9 cellular contexts compared by ENCODE assay signal in genomic region chr1:16666502-16667421, GRCh38. TPM values are rescaled to one million over a fixed set of nuclear protein-coding genes. Genes with fewer than 3 reads are reported as not detected.
A peak's percentile ranks its signal among the peaks of the same experiment; 100 is the strongest.
DNase-seq lines count a peak whose midpoint lies in the region; ATAC-seq, FAIRE-seq and TF ChIP-seq lines count a peak whose summit lies in the region.
"Not testable (repeated sequence)": the region's sequence is repeated elsewhere in the genome, so short reads cannot be mapped to it uniquely, and the experiment has no call there.
"Had no signal": no experiment of that assay in that cellular context is flagged by ENCODE, and none has a peak within 500 bp of the region (broad histone marks: within the 10 kb centered on the region; RNA-seq: fewer than 3 reads in every experiment).

TSS of gene RNU1-3 (minus strand) at chr1:16666948.

- FAIRE-seq in HepG2 (lab: Jason Lieb, UNC) = not testable (repeated sequence)

- not testable (repeated sequence) for H3K4me2 ChIP-seq in HepG2 (ENCODE audit: low read depth, low read length)

- H3K4me1 ChIP-seq in HepG2 (ENCODE audit: insufficient read depth, low read length) = not testable (repeated sequence)

- H3K9me3 Mint-ChIP-seq in activated CD4-positive, alpha-beta T cell treated with anti-CD3 and anti-CD28 coated beads for 36 hours (ENCODE audit: low read depth); chondrocyte (ENCODE audit: low read depth); stimulated activated naive B cell treated with anti-CD40 and anti-IgM and Interleukin-4, amounts not matched to agents 10 μg/mL and 1 μg/mL and 100 μg/mL, for 72 hours: not testable (repeated sequence)

- not testable (repeated sequence) for H2AFZ ChIP-seq in HepG2 (ENCODE audit: low read length)

- TF ChIP-seq EP300 in HepG2 (IDR thresholded peaks at IDR 0.05; ENCODE audit: low read depth in 2 of 2, low read length in 2 of 2); HepG2 (CRISPR knock-in tag; IDR thresholded peaks at IDR 0.05; ENCODE audit: borderline replicate concordance): not testable (repeated sequence)

- not testable (repeated sequence) for H3K27me3 Mint-ChIP-seq in activated CD4-positive, alpha-beta T cell treated with anti-CD3 and anti-CD28 coated beads for 36 hours; chondrocyte (ENCODE audit: low read depth); stimulated activated naive B cell treated with anti-CD40 and anti-IgM and Interleukin-4, amounts not matched to agents 10 μg/mL and 1 μg/mL and 100 μg/mL, for 72 hours

- H3K27ac ChIP-seq in HepG2 (ENCODE audit: extremely low read length, insufficient read depth, low read length) = not testable (repeated sequence)

- not testable (repeated sequence) for H3K79me2 ChIP-seq in HepG2 (ENCODE audit: insufficient read depth, low read length)

- POLR2A ChIA-PET in activated CD4-positive, alpha-beta T cell treated with anti-CD3 and anti-CD28 coated beads for 36 hours (lab: Charles Lee); HepG2 (lab: Yijun Ruan, JAX): not testable (repeated sequence)

- intact Hi-C loops in activated CD4-positive, alpha-beta T cell treated with anti-CD3 and anti-CD28 coated beads for 36 hours (cut with DNase I, micrococcal nuclease); HepG2 (cut with micrococcal nuclease; ENCODE audit: unreplicated experiment): not testable (repeated sequence)

- H3K4me3 Mint-ChIP-seq in activated CD4-positive, alpha-beta T cell treated with anti-CD3 and anti-CD28 coated beads for 36 hours; chondrocyte (ENCODE audit: unreplicated experiment); stimulated activated naive B cell treated with anti-CD40 and anti-IgM and Interleukin-4, amounts not matched to agents 10 μg/mL and 1 μg/mL and 100 μg/mL, for 72 hours: not testable (repeated sequence)

- no CpG with 5 or more reads among the region's 46 CpGs for WGBS in HepG2 (ENCODE audit: low lambda C conversion rate)

- H3K27me3 ChIP-seq in HepG2 (ENCODE audit: control insufficient read depth in 1 of 2, insufficient read depth in 2 of 2, low read length in 2 of 2) = not testable (repeated sequence)

- H3K9me3 ChIP-seq in HepG2 (ENCODE audit: low read length) = not testable (repeated sequence)

- in situ Hi-C loops in HepG2 (cut with HindIII; ENCODE audit: extremely low pct_ligation_motif_present, low pct_unique_long_range_greater_than_20kb) = not testable (repeated sequence)

- CTCF ChIA-PET in activated CD4-positive, alpha-beta T cell treated with anti-CD3 and anti-CD28 coated beads for 36 hours (lab: Charles Lee); HepG2 (lab: Yijun Ruan, JAX; ENCODE audit: low intra/inter-chr PET ratio, low total read pairs): not testable (repeated sequence)

- not testable (repeated sequence) for H3K36me3 ChIP-seq in HepG2 (replicated peaks in 1 of 2; ENCODE audit: control insufficient read depth in 1 of 2, insufficient read depth in 2 of 2, low read length in 2 of 2)

- H3K4me1 Mint-ChIP-seq in activated CD4-positive, alpha-beta T cell treated with anti-CD3 and anti-CD28 coated beads for 36 hours; chondrocyte (ENCODE audit: low read depth); stimulated activated naive B cell treated with anti-CD40 and anti-IgM and Interleukin-4, amounts not matched to agents 10 μg/mL and 1 μg/mL and 100 μg/mL, for 72 hours: not testable (repeated sequence)

- not testable (repeated sequence) for H3K4me3 ChIP-seq in HepG2 (replicated peaks in 1 of 3; ENCODE audit: insufficient read depth in 1 of 3, low read depth in 2 of 3, low read length in 3 of 3)

- not testable (repeated sequence) for TF ChIP-seq CTCF in chondrocyte (IDR thresholded peaks at IDR 0.05); HepG2 (CRISPR knock-in tag; IDR thresholded peaks at IDR 0.05)

- ATAC-seq in GM18499 (IDR thresholded peaks at IDR 0.05; ENCODE audit: insufficient read depth, unreplicated experiment) (peak; percentile 55), GM19467 (IDR thresholded peaks at IDR 0.05; ENCODE audit: unreplicated experiment) (peak; percentile 99), HG02678 (IDR thresholded peaks at IDR 0.05; ENCODE audit: unreplicated experiment) (peak; percentile 93), HG03378 (IDR thresholded peaks at IDR 0.05; ENCODE audit: unreplicated experiment) (peak; percentile 71), HepG2 (peak; percentile 100)
- ATAC-seq in activated CD4-positive, alpha-beta T cell treated with anti-CD3 and anti-CD28 coated beads for 36 hours = peak; percentile 100
- ATAC-seq in stimulated activated naive B cell treated with anti-CD40 and anti-IgM and Interleukin-4, amounts not matched to agents 10 μg/mL and 1 μg/mL and 100 μg/mL, for 72 hours (replicated peaks) = peak; percentile 98

- not testable (repeated sequence) for H3K27ac Mint-ChIP-seq in activated CD4-positive, alpha-beta T cell treated with anti-CD3 and anti-CD28 coated beads for 36 hours; chondrocyte (ENCODE audit: unreplicated experiment); stimulated activated naive B cell treated with anti-CD40 and anti-IgM and Interleukin-4, amounts not matched to agents 10 μg/mL and 1 μg/mL and 100 μg/mL, for 72 hours

- TF ChIP-seq RAD21 in HepG2 (CRISPR knock-in tag; IDR thresholded peaks at IDR 0.05) = not testable (repeated sequence)

- H3K9ac ChIP-seq in HepG2 (ENCODE audit: insufficient read depth, low read depth, low read length) = not testable (repeated sequence)

- H3K36me3 Mint-ChIP-seq in activated CD4-positive, alpha-beta T cell treated with anti-CD3 and anti-CD28 coated beads for 36 hours (ENCODE audit: low read depth); chondrocyte (ENCODE audit: low read depth); stimulated activated naive B cell treated with anti-CD40 and anti-IgM and Interleukin-4, amounts not matched to agents 10 μg/mL and 1 μg/mL and 100 μg/mL, for 72 hours: not testable (repeated sequence)

- TF ChIP-seq POLR2A in HepG2 (IDR thresholded peaks at IDR 0.05; ENCODE audit: insufficient read depth in 1 of 2, low read depth in 2 of 2, low read length in 2 of 2) = not testable (repeated sequence)

- H4K20me1 ChIP-seq in HepG2 (ENCODE audit: insufficient read depth, low read length) = not testable (repeated sequence)

- DNase-seq in activated CD4-positive, alpha-beta T cell treated with anti-CD3 and anti-CD28 coated beads for 36 hours; chondrocyte (ENCODE audit: low spot score); HepG2 (ENCODE audit: low spot score); stimulated activated naive B cell treated with anti-CD40 and anti-IgM and Interleukin-4, amounts not matched to agents 10 μg/mL and 1 μg/mL and 100 μg/mL, for 72 hours: not testable (repeated sequence)

- BruUV-seq in HepG2 (replicated peaks; lab: Mats Ljungman, UMichigan) = TSS peak; percentile 100

RNA-seq across cellular contexts. Expression of gene RNU1-3, which starts in this region (rescaled TPM):
- 1,000 to 10,000 TPM; 1,573 to 2,291 TPM for total RNA-seq in activated CD4-positive, alpha-beta T cell treated with anti-CD3 and anti-CD28 coated beads for 36 hours
- total RNA-seq in chondrocyte = 1,438 to 1,620 TPM (median 1,579 TPM) in 3 replicates
- 859 and 11,018 TPM in 2 replicates for total RNA-seq in HepG2 (2016; rRNA removed; fragmentation: Illumina TruSeq; extraction: Trizol)
- total RNA-seq in HepG2 (2016; cell fraction: cytosol; rRNA removed; fragmentation: Illumina TruSeq; extraction: Trizol; ENCODE audit: low read depth) = 16,281 and 17,236 TPM in 2 replicates
- 1,309 and 10,613 TPM in 2 replicates for total RNA-seq in HepG2 (2016; cell fraction: insoluble cytoplasmic fraction; rRNA removed; fragmentation: Illumina TruSeq; extraction: Trizol)
- total RNA-seq in HepG2 (2016; cell fraction: membrane; rRNA removed; fragmentation: Illumina TruSeq; extraction: Trizol) = 2,848 and 3,475 TPM in 2 replicates
- total RNA-seq in HepG2 (2016; cell fraction: nucleus; rRNA removed; fragmentation: Illumina TruSeq; extraction: Trizol) = 52,466 and 64,417 TPM in 2 replicates
- under 0.01 TPM in 2 replicates for polyA plus RNA-seq in HepG2 (2011; rRNA removed)
- polyA plus RNA-seq in HepG2 (2011; cell fraction: cytosol; rRNA removed) = under 0.01 TPM in 2 replicates
- polyA plus RNA-seq in HepG2 (2011; cell fraction: nucleus; rRNA removed) = under 0.01 TPM in 2 replicates
- 59.2 and 78.2 TPM in 2 replicates for polyA plus RNA-seq in HepG2 (2012)
- polyA plus RNA-seq in HepG2 (2016; cell fraction: cytosol; fragmentation: Illumina TruSeq; extraction: Trizol; ENCODE audit: low read depth) = 27.3 and 44.4 TPM in 2 replicates
- polyA plus RNA-seq in HepG2 (2016; cell fraction: insoluble cytoplasmic fraction; fragmentation: Illumina TruSeq; extraction: Trizol; ENCODE audit: low read depth) = not detected in 2 replicates
- polyA plus RNA-seq in HepG2 (2016; cell fraction: membrane; fragmentation: Illumina TruSeq; extraction: Trizol; ENCODE audit: low read depth) = not detected in 2 replicates
- polyA plus RNA-seq in HepG2 (2016; cell fraction: nucleus; fragmentation: Illumina TruSeq; extraction: Trizol; ENCODE audit: insufficient read depth, low read depth) = 32.8 TPM in 1 of 2 replicates, not detected in the other
- 12,820 and 15,604 TPM in 2 replicates for polyA minus RNA-seq in HepG2 (2011; rRNA and poly(A)+ RNA removed; ENCODE audit: low replicate concordance)
- 90,102 and 105,040 TPM in 2 replicates for polyA minus RNA-seq in HepG2 (2011; cell fraction: cytosol; rRNA and poly(A)+ RNA removed)
- polyA minus RNA-seq in HepG2 (2011; cell fraction: nucleus; rRNA and poly(A)+ RNA removed) = 42,574 and 58,030 TPM in 2 replicates
- polyA plus RNA-seq: BJ had no signal
